Comparison of ENCODE assay signal across 20 cellular contexts in genomic region chr1:95371666-95372320, GRCh38.
"Had no signal": no experiment of that assay in that cellular context is flagged by ENCODE, and none has a peak within 500 bp of the region (broad histone marks: within the 10 kb centered on the region; RNA-seq: fewer than 3 reads in every experiment).

No MANE protein-coding gene starts in this region.

- H3K9me3 Mint-ChIP-seq: activated CD4-positive, alpha-beta T cell treated with anti-CD3 and anti-CD28 coated beads, Interleukin-2, amount 10 ng/mL, durations not matched to agents 24 days and 14 days; activated CD8-positive, alpha-beta T cell treated with anti-CD3 and anti-CD28 coated beads for 36 hours; activated T-helper 2 cell treated with anti-CD3 and anti-CD28 coated beads, Interferon-gamma antibody, Interleukin-2, Interleukin-4, amounts not matched to agents 10 μg/mL and 5 μg/mL and 100 μg/mL, durations not matched to agents 14 hours and 24 hours and 36 hours had no signal

- H3K27me3 ChIP-seq: cardiac muscle cell, right atrium auricular region, thyroid gland had no signal

- H3K4me1 ChIP-seq: right atrium auricular region had no signal

- H3K27ac Mint-ChIP-seq: activated CD4-positive, alpha-beta T cell treated with anti-CD3 and anti-CD28 coated beads, Interleukin-2, amount 10 ng/mL, durations not matched to agents 24 days and 14 days; activated CD8-positive, alpha-beta T cell treated with anti-CD3 and anti-CD28 coated beads for 36 hours; activated naive CD8-positive, alpha-beta T cell treated with anti-CD3 and anti-CD28 coated beads, Interleukin-2, amount 10 ng/mL, durations not matched to agents 7 days and 5 days; activated T-helper 2 cell treated with anti-CD3 and anti-CD28 coated beads, Interferon-gamma antibody, Interleukin-2, Interleukin-4, amounts not matched to agents 10 μg/mL and 5 μg/mL and 100 μg/mL, durations not matched to agents 14 hours and 24 hours and 36 hours; naive thymus-derived CD8-positive, alpha-beta T cell had no signal

- H3K36me3 Mint-ChIP-seq: activated naive CD8-positive, alpha-beta T cell treated with anti-CD3 and anti-CD28 coated beads, Interleukin-2, amount 10 ng/mL, durations not matched to agents 7 days and 5 days; naive thymus-derived CD8-positive, alpha-beta T cell had no signal

- H3K27me3 Mint-ChIP-seq: activated CD4-positive, alpha-beta T cell treated with anti-CD3 and anti-CD28 coated beads, Interleukin-2, amount 10 ng/mL, durations not matched to agents 24 days and 14 days; activated CD8-positive, alpha-beta T cell treated with anti-CD3 and anti-CD28 coated beads for 36 hours; activated naive CD8-positive, alpha-beta T cell treated with anti-CD3 and anti-CD28 coated beads, Interleukin-2, amount 10 ng/mL, durations not matched to agents 7 days and 5 days had no signal

- H3K4me3 ChIP-seq: cardiac muscle cell, right atrium auricular region, thyroid gland had no signal

- DNase-seq: activated CD4-positive, alpha-beta T cell treated with anti-CD3 and anti-CD28 coated beads, Interleukin-2, amount 10 ng/mL, durations not matched to agents 24 days and 14 days; activated CD8-positive, alpha-beta T cell treated with anti-CD3 and anti-CD28 coated beads for 36 hours; activated naive CD4-positive, alpha-beta T cell treated with Interleukin-2 at 50 U/mL for 16 hours; activated naive CD8-positive, alpha-beta T cell treated with anti-CD3 and anti-CD28 coated beads, Interleukin-2, amount 10 ng/mL, durations not matched to agents 7 days and 5 days; activated T-cell treated with anti-CD3 and anti-CD28 coated beads, Interleukin-2, amount 50 U/mL, for 1 hour; amygdala; dermis blood vessel endothelial cell; effector memory CD4-positive, alpha-beta T cell; mesendoderm; naive thymus-derived CD8-positive, alpha-beta T cell; nucleus accumbens; posterior cingulate gyrus; stimulated activated CD4-positive, alpha-beta T cell treated with anti-CD3 and anti-CD28 coated beads, Interleukin-12 subunit alpha, Interleukin-12 subunit beta, amount 100 ng/mL, for 4 hours; stimulated activated CD4-positive, alpha-beta T cell treated with anti-CD3 and anti-CD28 coated beads, Interleukin-1b, Interleukin-23, amount 100 ng/mL, for 48 hours; stimulated activated CD8-positive, alpha-beta memory T cell treated with anti-CD3 and anti-CD28 coated beads, Interleukin-4, amount 100 ng/mL, for 48 hours; stimulated activated naive CD4-positive, alpha-beta T cell; thyroid gland had no signal

- H3K4me3 Mint-ChIP-seq: activated CD4-positive, alpha-beta T cell treated with anti-CD3 and anti-CD28 coated beads, Interleukin-2, amount 10 ng/mL, durations not matched to agents 24 days and 14 days; activated CD8-positive, alpha-beta T cell treated with anti-CD3 and anti-CD28 coated beads for 36 hours; activated naive CD8-positive, alpha-beta T cell treated with anti-CD3 and anti-CD28 coated beads, Interleukin-2, amount 10 ng/mL, durations not matched to agents 7 days and 5 days; naive thymus-derived CD8-positive, alpha-beta T cell had no signal

- H3K36me3 ChIP-seq: cardiac muscle cell, right atrium auricular region, thyroid gland had no signal

- H3K4me1 Mint-ChIP-seq: activated CD4-positive, alpha-beta T cell treated with anti-CD3 and anti-CD28 coated beads, Interleukin-2, amount 10 ng/mL, durations not matched to agents 24 days and 14 days; activated naive CD8-positive, alpha-beta T cell treated with anti-CD3 and anti-CD28 coated beads, Interleukin-2, amount 10 ng/mL, durations not matched to agents 7 days and 5 days; naive thymus-derived CD8-positive, alpha-beta T cell had no signal

- H3K27ac ChIP-seq: cardiac muscle cell, right atrium auricular region, thyroid gland had no signal

- H3K9me3 ChIP-seq: right atrium auricular region, thyroid gland had no signal
